ENCODE assay signal across 8 cellular contexts in the genomic region with DNA sequence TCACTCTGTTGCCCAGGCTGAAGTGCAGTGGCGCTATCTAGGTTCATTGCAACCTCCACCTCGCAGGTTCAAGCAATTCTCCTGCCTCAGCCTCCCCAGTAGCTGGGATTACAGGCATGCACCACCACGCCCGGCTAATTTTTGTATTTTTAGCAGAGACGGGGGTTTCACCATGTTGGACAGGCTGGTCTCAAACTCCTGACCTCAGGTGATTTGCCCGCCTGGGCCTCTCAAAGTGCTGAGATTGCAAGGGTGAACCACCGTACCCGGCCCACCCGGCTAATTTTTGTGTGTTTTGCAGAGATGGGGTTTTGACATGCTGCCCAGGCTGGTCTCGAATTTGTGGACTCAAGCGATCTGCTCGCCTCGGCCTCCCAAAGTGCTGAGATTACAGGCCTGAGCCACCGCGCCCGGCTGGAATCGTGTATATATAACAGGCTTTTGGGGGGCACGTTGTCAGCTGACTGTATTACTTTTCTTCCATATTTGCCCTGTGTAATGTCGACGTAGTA. TPM values are rescaled to one million over a fixed set of nuclear protein-coding genes. Genes with fewer than 3 reads are reported as not detected.
DNase-seq lines count a peak whose midpoint lies in the region; ATAC-seq, FAIRE-seq and TF ChIP-seq lines count a peak whose summit lies in the region.
"Not testable (repeated sequence)": the region's sequence is repeated elsewhere in the genome, so short reads cannot be mapped to it uniquely, and the experiment has no call there.

No MANE protein-coding gene starts in this region.

- POLR2A ChIA-PET in T-cell (lab: Charles Lee): interaction anchor here in 1 of 2 donors (1.1 kb wide), 1 partner anchor 1592 kb away, joined by 3 read pairs; the partner anchor contains the start of gene CYCS
- POLR2A ChIA-PET in H1 (lab: Charles Lee; ENCODE audit: partially characterized antibody): interaction anchor here (0.6 to 5.8 kb wide), 9 partner anchors 9 to 425 kb away, joined by 3 to 52 read pairs (median 4); no protein-coding TSS in a partner anchor

- H3K9ac ChIP-seq in BLaER1 treated with 17β-estradiol and CSF1 and Interleukin-3, amounts not matched to agents 10 nM and 100 nM: peak overlapping the region; percentile 98 to 100 (median 99)
- not testable (repeated sequence) for H3K9ac ChIP-seq in HUES48 (ENCODE audit: low read depth, low read length)
- H3K9ac ChIP-seq in H1 (replicated peaks in 1 of 4; ENCODE audit: extremely low read depth in 1 of 4, low read depth in 3 of 4, low read length in 3 of 4): peak overlapping the region in 2 of 4 experiments; percentile 96 to 100; a peak in 2 of 7 replicates

- not testable (repeated sequence) for H3K36me3 Mint-ChIP-seq in T-cell
- peaks cover 20% of the 10 kb centered on the region for H3K36me3 Mint-ChIP-seq in activated naive CD8-positive, alpha-beta T cell treated with anti-CD3 and anti-CD28 coated beads for 36 hours

- H3K9me3 Mint-ChIP-seq in T-cell; activated naive CD8-positive, alpha-beta T cell treated with anti-CD3 and anti-CD28 coated beads for 36 hours; stimulated activated naive CD8-positive, alpha-beta T cell treated with anti-CD3 and anti-CD28 coated beads, Interleukin-15, amount 100 ng/mL, for 72 hours: not testable (repeated sequence)

- H4K91ac ChIP-seq in H1 (replicated peaks; ENCODE audit: insufficient read length, low read length): not testable (repeated sequence)

- peaks cover 39 to 45% (median 41%) of the 10 kb centered on the region in 3 donors for H3K4me1 Mint-ChIP-seq in T-cell
- peaks cover 31% of the 10 kb centered on the region for H3K4me1 Mint-ChIP-seq in activated naive CD8-positive, alpha-beta T cell treated with anti-CD3 and anti-CD28 coated beads for 36 hours
- H3K4me1 Mint-ChIP-seq in stimulated activated naive CD8-positive, alpha-beta T cell treated with anti-CD3 and anti-CD28 coated beads, Interleukin-15, amount 100 ng/mL, for 72 hours: peaks cover 41% of the 10 kb centered on the region

- 86% methylated on average over 20 of the region's 20 CpGs; no CpG with 5 or more reads in 1 of the 2 experiments for WGBS in H1 (ENCODE audit: extremely low coverage in 1 of 2, insufficient coverage in 1 of 2, insufficient read length in 1 of 2, insufficient replicate concordance in 2 of 2, low coverage in 1 of 2, low lambda C conversion rate in 2 of 2, missing lambda C conversion rate in 1 of 2), 2 experiments

- H3K27me3 Mint-ChIP-seq in T-cell; activated naive CD8-positive, alpha-beta T cell treated with anti-CD3 and anti-CD28 coated beads for 36 hours; stimulated activated naive CD8-positive, alpha-beta T cell treated with anti-CD3 and anti-CD28 coated beads, Interleukin-15, amount 100 ng/mL, for 72 hours: not testable (repeated sequence)

- not testable (repeated sequence) for H2BK20ac ChIP-seq in H1 (ENCODE audit: low read length)

- H4K8ac ChIP-seq in H1 (ENCODE audit: extremely low read depth, insufficient read depth, low read length): not testable (repeated sequence)

- not testable (repeated sequence) for H3K27me3 ChIP-seq in BLaER1 treated with 17β-estradiol and CSF1 and Interleukin-3, amounts not matched to agents 10 nM and 100 nM; HUES48 (ENCODE audit: control insufficient read depth, insufficient read depth, low read length); H1 (replicated peaks in 1 of 4; ENCODE audit: control insufficient read depth in 3 of 4, extremely low read depth in 1 of 4, insufficient read depth in 3 of 4, low read length in 3 of 4); left lung; neuron (ENCODE audit: insufficient read depth, low read length)

- TF ChIP-seq POLR2A in H1 (IDR thresholded peaks at IDR 0.05; ENCODE audit: control extremely low read depth in 1 of 2, low read depth in 2 of 2, low read length in 2 of 2): not testable (repeated sequence)

- peak overlapping the region; percentile 98 to 99 (median 99) for H3K27ac ChIP-seq in BLaER1 treated with 17β-estradiol and CSF1 and Interleukin-3, amounts not matched to agents 10 nM and 100 nM
- not testable (repeated sequence) for H3K27ac ChIP-seq in HUES48 (ENCODE audit: low read depth, low read length)
- H3K27ac ChIP-seq in H1 (ENCODE audit: low read depth, low read length): peak overlapping the region; percentile 100; the same call in 1 of the 2 replicates
- H3K27ac ChIP-seq in left lung: peak overlapping the region; percentile 96 to 97

- CTCF ChIA-PET in T-cell (lab: Charles Lee): interaction anchor here (0.6 to 1.2 kb wide), 4 partner anchors 11 to 65 kb away, joined by 3 to 4 read pairs (median 4); partner anchors contain the start of gene CCDC126 (in 1 of the 2)
- CTCF ChIA-PET in H1 (lab: Charles Lee; ENCODE audit: partially characterized antibody): interaction anchor here (1.3 kb wide), 1 partner anchor 15 kb away, joined by 6 read pairs; no protein-coding TSS in a partner anchor

- not testable (repeated sequence) for H3K23ac ChIP-seq in H1 (ENCODE audit: insufficient read length)

- H3K23me2 ChIP-seq in H1 (ENCODE audit: low read depth, low read length): not testable (repeated sequence)

- ATAC-seq in T-cell (replicated peaks in 1 of 4); left lung; stimulated activated naive CD8-positive, alpha-beta T cell treated with anti-CD3 and anti-CD28 coated beads, Interleukin-15, amount 100 ng/mL, for 72 hours: not testable (repeated sequence)

- not testable (repeated sequence) for H2BK12ac ChIP-seq in H1 (ENCODE audit: low read depth, low read length)

- not testable (repeated sequence) for H2AFZ ChIP-seq in H1 (ENCODE audit: low read length)
- H2AFZ ChIP-seq in neuron (ENCODE audit: low read depth, low read length): peak overlapping the region; percentile 85

- H3K18ac ChIP-seq in H1 (ENCODE audit: extremely low read depth, low read length): not testable (repeated sequence)

- TF ChIP-seq EP300 in H1 (IDR thresholded peaks at IDR 0.05; ENCODE audit: borderline replicate concordance in 1 of 2, low read depth in 2 of 2, low read length in 2 of 2): not testable (repeated sequence)

- 0 out of 2 replicates have a peak overlapping the region, but pooled peaks have one; percentile 100 for H2BK5ac ChIP-seq in H1 (ENCODE audit: low read depth, low read length)

- H2BK120ac ChIP-seq in H1 (replicated peaks; ENCODE audit: low read depth, low read length): not testable (repeated sequence)

- peaks cover 37 to 43% of the 10 kb centered on the region in 2 experiments for H3K79me2 ChIP-seq in H1 (ENCODE audit: control insufficient read depth in 1 of 2, insufficient read depth in 2 of 2, low read length in 2 of 2)

- intact Hi-C loops in left lung (cut with DNase I): not testable (repeated sequence)

- H3K79me1 ChIP-seq in H1 (ENCODE audit: low read depth, low read length): not testable (repeated sequence)

- H3K27ac Mint-ChIP-seq in T-cell: peak overlapping the region; percentile 100
- H3K27ac Mint-ChIP-seq in activated naive CD8-positive, alpha-beta T cell treated with anti-CD3 and anti-CD28 coated beads for 36 hours: peak overlapping the region; percentile 100
- H3K27ac Mint-ChIP-seq in stimulated activated naive CD8-positive, alpha-beta T cell treated with anti-CD3 and anti-CD28 coated beads, Interleukin-15, amount 100 ng/mL, for 72 hours: peak overlapping the region; percentile 100

- H3K4ac ChIP-seq in H1 (replicated peaks; ENCODE audit: insufficient read length, low read depth, low read length): not testable (repeated sequence)

- DNase-seq in T-cell; activated naive CD8-positive, alpha-beta T cell treated with anti-CD3 and anti-CD28 coated beads for 36 hours; H1 (ENCODE audit: low read depth in 1 of 2, low spot score in 2 of 2); stimulated activated naive CD8-positive, alpha-beta T cell treated with anti-CD3 and anti-CD28 coated beads, Interleukin-15, amount 100 ng/mL, for 72 hours: not testable (repeated sequence)
- peak in 1 of 2 donors; percentile 54 for DNase-seq in left lung

- not testable (repeated sequence) for H3K9me3 ChIP-seq in BLaER1 treated with 17β-estradiol and CSF1 and Interleukin-3, amounts not matched to agents 10 nM and 100 nM (replicated peaks in 1 of 11); HUES48 (ENCODE audit: control insufficient read depth, insufficient read depth, low read length); H1 (ENCODE audit: insufficient read depth in 2 of 2, low read depth in 1 of 2, low read length in 1 of 2); left lung; neuron (ENCODE audit: low read length)

- not testable (repeated sequence) for H3K56ac ChIP-seq in H1 (replicated peaks; ENCODE audit: insufficient read length, low read depth, low read length)

- H3K4me1 ChIP-seq in BLaER1 treated with 17β-estradiol and CSF1 and Interleukin-3, amounts not matched to agents 10 nM and 100 nM: peaks cover 29 to 41% (median 35%) of the 10 kb centered on the region in 10 experiments
- H3K4me1 ChIP-seq in HUES48 (ENCODE audit: control insufficient read depth, insufficient read depth, low read length): peaks cover 28% of the 10 kb centered on the region
- H3K4me1 ChIP-seq in H1 (replicated peaks in 1 of 4; ENCODE audit: control insufficient read depth in 3 of 4, insufficient read depth in 4 of 4, low read length in 3 of 4): peaks cover 0 to 10% (median 5%) of the 10 kb centered on the region in 4 experiments; a peak in 5 of 7 replicates
- H3K4me1 ChIP-seq in left lung: peaks cover 24 to 36% of the 10 kb centered on the region in 2 donors
- H3K4me1 ChIP-seq in neuron (ENCODE audit: insufficient read depth, low read length): peaks cover 14% of the 10 kb centered on the region

- peak overlapping the region; percentile 89 to 99 (median 92) for H3K4me3 ChIP-seq in BLaER1 treated with 17β-estradiol and CSF1 and Interleukin-3, amounts not matched to agents 10 nM and 100 nM
- peak overlapping the region; percentile 99; the same call in 1 of the 2 replicates for H3K4me3 ChIP-seq in HUES48 (ENCODE audit: low read depth, low read length)
- peak overlapping the region in 3 of 4 experiments; percentile 100; a peak in 3 of 8 replicates for H3K4me3 ChIP-seq in H1 (ENCODE audit: extremely low read depth in 1 of 4, insufficient read depth in 2 of 4, low read depth in 3 of 4, low read length in 4 of 4)
- H3K4me3 ChIP-seq in left lung: peak overlapping the region in 1 of 2 donors; percentile 79
- peak overlapping the region; percentile 77 for H3K4me3 ChIP-seq in neuron (ENCODE audit: low read length)

- not testable (repeated sequence) for H2BK15ac ChIP-seq in H1 (ENCODE audit: low read length)

- H4K5ac ChIP-seq in H1 (ENCODE audit: insufficient read length, low read depth, low read length): not testable (repeated sequence)

- peaks cover 0 to 27% (median 13%) of the 10 kb centered on the region in 11 experiments; a peak in 12 of 22 replicates for H3K36me3 ChIP-seq in BLaER1 treated with 17β-estradiol and CSF1 and Interleukin-3, amounts not matched to agents 10 nM and 100 nM
- H3K36me3 ChIP-seq in HUES48 (ENCODE audit: control insufficient read depth, insufficient read depth, low read length); H1 (ENCODE audit: control insufficient read depth in 2 of 4, insufficient read depth in 4 of 4, low read length in 3 of 4); left lung: not testable (repeated sequence)
- peaks cover 10% of the 10 kb centered on the region for H3K36me3 ChIP-seq in neuron (ENCODE audit: insufficient read depth, low read length)

- H4K20me1 ChIP-seq in BLaER1 treated with 17β-estradiol and CSF1 and Interleukin-3, amounts not matched to agents 10 nM and 100 nM: peaks cover 36 to 41% (median 38%) of the 10 kb centered on the region in 11 experiments
- peaks cover 11 to 21% of the 10 kb centered on the region in 2 experiments for H4K20me1 ChIP-seq in H1 (replicated peaks in 1 of 2; ENCODE audit: control insufficient read depth in 1 of 2, insufficient read depth in 2 of 2, low read length in 2 of 2)

- not testable (repeated sequence) for H2AK5ac ChIP-seq in H1 (ENCODE audit: low read depth, low read length)

- not testable (repeated sequence) for TF ChIP-seq CTCF in H1 (IDR thresholded peaks at IDR 0.05; ENCODE audit: control extremely low read depth in 1 of 3, insufficient read depth in 1 of 3, low read depth in 1 of 3, low read length in 3 of 3); left lung (IDR thresholded peaks at IDR 0.05)

- not testable (repeated sequence) for TF ChIP-seq RAD21 in H1 (IDR thresholded peaks at IDR 0.05 in 1 of 2, conservative IDR thresholded peaks at IDR 0.05 in 1 of 2; ENCODE audit: low read depth in 2 of 2, low read length in 2 of 2)

- not testable (repeated sequence) for H3K14ac ChIP-seq in H1 (ENCODE audit: insufficient read length)

- H3K4me2 ChIP-seq in BLaER1 treated with 17β-estradiol and CSF1 and Interleukin-3, amounts not matched to agents 10 nM and 100 nM: peak overlapping the region; percentile 66 to 93 (median 79)
- peak overlapping the region; percentile 66 to 74; a peak in 3 of 4 replicates for H3K4me2 ChIP-seq in H1 (ENCODE audit: insufficient read depth in 1 of 2, low read depth in 2 of 2, low read length in 2 of 2)

- H3K4me3 Mint-ChIP-seq in T-cell: peak overlapping the region; percentile 99 to 100 (median 99)
- H3K4me3 Mint-ChIP-seq in activated naive CD8-positive, alpha-beta T cell treated with anti-CD3 and anti-CD28 coated beads for 36 hours: peak overlapping the region; percentile 98
- peak overlapping the region; percentile 93 to 100 for H3K4me3 Mint-ChIP-seq in stimulated activated naive CD8-positive, alpha-beta T cell treated with anti-CD3 and anti-CD28 coated beads, Interleukin-15, amount 100 ng/mL, for 72 hours

- not testable (repeated sequence) for FAIRE-seq in H1 (lab: Jason Lieb, UNC)

RNA-seq across cellular contexts. Expression of gene TRA2A, which starts 0.8 kb away (rescaled TPM):
- 100 to 1,000 TPM; 105 to 246 (median 119) TPM for total RNA-seq in T-cell
- total RNA-seq in activated naive CD8-positive, alpha-beta T cell treated with anti-CD3 and anti-CD28 coated beads for 36 hours: 100 to 1,000 TPM; 102 to 104 TPM
- total RNA-seq in H1 (2021; fragmentation: NEBNext Ultra II Directional; extraction: Animal tissue kit (Norgen Biotek cat#: 25700)): 122 and 125 TPM in 2 replicates
- polyA plus RNA-seq in H1 (2011; rRNA removed): 54.4 and 116 TPM in 2 replicates
- 69.8 TPM for polyA plus RNA-seq in H1 (2011; cell fraction: cytosol; rRNA removed)
- 38.2 TPM for polyA plus RNA-seq in H1 (2011; cell fraction: nucleus; rRNA removed)
- 80.3 to 93.1 TPM (median 84.8 TPM) in 4 replicates for polyA plus RNA-seq in H1 (2012, experiment 1 of 2)
- 11.4 TPM for polyA plus RNA-seq in H1 (2012, experiment 2 of 2)
- 75.1 TPM for polyA plus RNA-seq in H1 (2013, experiment 1 of 2)
- 77.3 TPM for polyA plus RNA-seq in H1 (2013, experiment 2 of 2)
- 77.5 and 105 TPM in 2 replicates for polyA minus RNA-seq in H1 (2011; rRNA and poly(A)+ RNA removed)
- 84.0 TPM for polyA minus RNA-seq in H1 (2011; cell fraction: cytosol; rRNA and poly(A)+ RNA removed)
- polyA minus RNA-seq in H1 (2011; cell fraction: nucleus; rRNA and poly(A)+ RNA removed): 87.1 TPM
- total RNA-seq in left lung: 10 to 100 TPM; 68.1 to 75.8 TPM
